8 cellular contexts compared by ENCODE assay signal in the genomic region with DNA sequence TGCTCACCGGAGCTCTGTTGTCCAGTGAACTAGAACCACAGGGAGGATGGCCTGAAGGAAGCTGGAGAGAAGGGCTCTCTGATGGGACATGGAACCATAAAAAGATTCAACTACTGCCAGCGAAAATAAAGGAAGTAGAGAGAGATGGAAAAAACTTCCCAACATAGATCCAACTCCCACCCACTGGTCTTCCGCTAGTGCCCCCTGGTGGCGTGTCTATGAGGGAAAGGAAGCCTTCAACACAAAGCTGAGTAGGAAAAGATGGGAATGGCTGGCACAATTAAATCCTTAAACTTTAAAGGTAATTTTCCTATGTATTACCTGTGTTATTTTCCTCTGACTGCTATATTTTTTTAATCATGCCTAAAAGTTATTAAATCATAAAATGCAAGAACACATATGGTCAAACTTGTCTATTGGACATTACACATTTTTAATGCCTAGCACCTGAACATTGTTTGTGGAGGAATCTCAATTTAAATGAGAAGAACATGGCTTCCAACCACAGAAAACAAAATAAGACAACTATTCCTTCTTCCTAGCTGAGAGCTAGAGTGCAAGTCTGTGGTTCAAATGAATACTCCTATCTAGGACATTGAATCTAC. TPM values are rescaled to one million over a fixed set of nuclear protein-coding genes. Genes with fewer than 3 reads are reported as not detected.
DNase-seq lines count a peak whose midpoint lies in the region; ATAC-seq and TF ChIP-seq lines count a peak whose summit lies in the region.

No MANE protein-coding gene starts in this region.

- TF ChIP-seq CTCF in KMS-11 (conservative IDR thresholded peaks at IDR 0.05; ENCODE audit: low read depth, low read length) = peak; percentile 71

- H3K36me3 ChIP-seq in KMS-11 (ENCODE audit: insufficient read depth) = no peaks in the 10 kb centered on the region

- H3K27me3 ChIP-seq in KMS-11 (ENCODE audit: insufficient read depth, low read depth) = no peaks in the 10 kb centered on the region

- H3K9ac ChIP-seq in KMS-11 = no peak overlapping the region

- no peak overlapping the region for H3K4me2 ChIP-seq in KMS-11

- intact Hi-C loops in left ventricle myocardium superior (cut with micrococcal nuclease) = no loop called here

- DNase-seq in DMS 273 (lab: John Stamatoyannopoulos, UW; ENCODE audit: unreplicated experiment) (peak; percentile 67), DMS 273 treated with DMSO at 0.1 percent for 48 hours (lab: John Stamatoyannopoulos, UW) (no peak), activated T-cell treated with anti-CD3 and anti-CD28 coated beads for 48 hours (ENCODE audit: low read depth) (peak; percentile 4), left ventricle myocardium superior (peak; percentile 57)
- DNase-seq in stimulated activated CD4-positive, alpha-beta T cell treated with anti-CD3 and anti-CD28 coated beads, Interleukin-15, amount 100 ng/mL, for 48 hours (ENCODE audit: low read depth in 2 of 2) = peak; percentile 1 to 13

- H3K4me1 ChIP-seq in KMS-11 (ENCODE audit: low read depth, poor library complexity, severe bottlenecking) = no peaks in the 10 kb centered on the region

- H3K27ac ChIP-seq in KMS-11 = no peak overlapping the region

- H2AFZ ChIP-seq in KMS-11 (ENCODE audit: low read depth) = no peak overlapping the region

- no peaks in the 10 kb centered on the region for H3K79me2 ChIP-seq in KMS-11 (ENCODE audit: insufficient read depth, low read depth)

- H3K4me3 ChIP-seq in KMS-11 (IDR thresholded peaks at IDR 0.05; ENCODE audit: insufficient read depth, low read depth, low read length) = no peak overlapping the region

- H4K20me1 ChIP-seq in KMS-11 (ENCODE audit: insufficient read depth) = no peaks in the 10 kb centered on the region

- ATAC-seq in left ventricle myocardium superior = no peak
- ATAC-seq in GM18519 (IDR thresholded peaks at IDR 0.05; ENCODE audit: low FRiP score, unreplicated experiment) = no peak
- no peak for ATAC-seq in HG03439 (IDR thresholded peaks at IDR 0.05; ENCODE audit: unreplicated experiment)

RNA-seq across cellular contexts. Expression of a gene that starts 51.5 kb away (rescaled TPM):
- total RNA-seq in left ventricle myocardium superior = 10.6 TPM
